ENCODE assay signal across 11 cellular contexts in the genomic region with DNA sequence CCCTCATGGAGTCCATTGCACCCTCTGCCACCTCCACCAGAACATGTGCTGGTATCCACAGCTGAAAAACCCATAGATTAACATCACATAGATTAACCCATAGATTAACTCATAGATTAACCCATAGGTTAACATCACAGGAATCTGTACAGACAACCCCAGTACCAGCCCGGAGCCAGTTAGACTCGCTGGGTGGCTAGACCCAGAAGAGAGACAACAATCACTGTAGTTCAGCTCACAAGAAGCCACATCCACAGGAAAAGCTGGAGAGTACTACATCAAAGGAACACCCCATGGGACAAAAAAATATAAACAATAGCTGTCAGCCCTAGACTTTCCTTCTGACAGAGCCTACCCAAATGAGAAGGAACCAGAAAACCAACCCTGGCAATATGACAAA. TPM values are rescaled to one million over a fixed set of nuclear protein-coding genes. Genes with fewer than 3 reads are reported as not detected.
DNase-seq lines count a peak whose midpoint lies in the region; ATAC-seq, FAIRE-seq and TF ChIP-seq lines count a peak whose summit lies in the region.
"Had no signal": no experiment of that assay in that cellular context is flagged by ENCODE, and none has a peak within 500 bp of the region (broad histone marks: within the 10 kb centered on the region; RNA-seq: fewer than 3 reads in every experiment).

No MANE protein-coding gene starts in this region.

- H3K27me3 Mint-ChIP-seq in activated T-cell treated with anti-CD3 and anti-CD28 coated beads, Interleukin-2, amount 50 U/mL, for 4 hours (ENCODE audit: low read depth) = no peaks in the 10 kb centered on the region
- peaks cover 12% of the 10 kb centered on the region for H3K27me3 Mint-ChIP-seq in WTC11 (ENCODE audit: low read depth)

- H3K27ac Mint-ChIP-seq in WTC11 = peak overlapping the region; percentile 21; the same call in 1 of the 2 replicates

- peaks cover 1% of the 10 kb centered on the region for H3K36me3 Mint-ChIP-seq in activated T-cell treated with anti-CD3 and anti-CD28 coated beads, Interleukin-2, amount 50 U/mL, for 4 hours (ENCODE audit: insufficient read depth)
- H3K36me3 Mint-ChIP-seq in WTC11 = peaks cover 5% of the 10 kb centered on the region; the same call in 1 of the 2 replicates

- 60 to 92% methylated on average over 1 to 2 of the region's 2 CpGs for whole genome bisulfite sequencing in gastroesophageal sphincter (ENCODE audit: low coverage in 1 of 2), 2 donors
- WGBS in stomach, 5 donors = 76 to 89% (median 87%) methylated on average over 2 of the region's 2 CpGs

- no peak for FAIRE-seq in D721Med (lab: Jason Lieb, UNC)

- H3K27me3 ChIP-seq in gastroesophageal sphincter (no peaks in the 10 kb centered on the region), stomach (no peaks in the 10 kb centered on the region)

- TF ChIP-seq CTCF in WTC11 (IDR thresholded peaks at IDR 0.05) (no peak), gastroesophageal sphincter (IDR thresholded peaks at IDR 0.05) (no peak), stomach (IDR thresholded peaks at IDR 0.05) (no peak), D721Med (IDR thresholded peaks at IDR 0.05; ENCODE audit: insufficient read depth, missing control alignments) (no peak)

- H3K27ac ChIP-seq in gastroesophageal sphincter = peak overlapping the region in 3 of 4 donors; percentile 76 to 82 (median 81)
- H3K27ac ChIP-seq in stomach = peak overlapping the region in 3 of 5 donors; percentile 82 to 88 (median 84)

- DNase-seq in activated T-cell treated with anti-CD3 and anti-CD28 coated beads, Interleukin-2, amount 50 U/mL, for 4 hours = no peak
- no peak for DNase-seq in activated T-cell treated with anti-CD3 and anti-CD28 coated beads, Interleukin-2, amount 50 U/mL, for 48 hours
- DNase-seq in WTC11 (ENCODE audit: low spot score) = no peak
- DNase-seq in stomach = no peak
- DNase-seq in globus pallidus (ENCODE audit: low spot score) = no peak
- DNase-seq in D721Med (ENCODE audit: insufficient read length, low spot score) = no peak
- DNase-seq: H7, NCI-H510A, SK-N-SH had no signal

- H3K36me3 ChIP-seq in gastroesophageal sphincter (no peaks in the 10 kb centered on the region), stomach (no peaks in the 10 kb centered on the region)

- intact Hi-C loops in stomach (cut with DNase I; ENCODE audit: low total_unique reads) = no loop called here

- TF ChIP-seq EP300 in gastroesophageal sphincter (IDR thresholded peaks at IDR 0.05) (no peak), stomach (IDR thresholded peaks at IDR 0.05) (no peak)

- CTCF ChIA-PET in WTC11 (lab: Charles Lee) = interaction anchor here (0.6 to 1.6 kb wide), 5 partner anchors 23 to 364 kb away, joined by 3 to 15 read pairs (median 5); no protein-coding TSS in a partner anchor

- peaks cover 7% of the 10 kb centered on the region for H3K9me3 Mint-ChIP-seq in activated T-cell treated with anti-CD3 and anti-CD28 coated beads, Interleukin-2, amount 50 U/mL, for 4 hours
- H3K9me3 Mint-ChIP-seq in WTC11 = peaks cover 10% of the 10 kb centered on the region

- H3K4me3 ChIP-seq in gastroesophageal sphincter = no peak overlapping the region
- H3K4me3 ChIP-seq in stomach = no peak overlapping the region

- no peaks in the 10 kb centered on the region for H3K9me3 ChIP-seq in gastroesophageal sphincter
- no peaks in the 10 kb centered on the region for H3K9me3 ChIP-seq in stomach
- H3K9me3 ChIP-seq: SK-N-SH had no signal

- peaks cover 0 to 50% (median 16%) of the 10 kb centered on the region in 3 donors for H3K4me1 ChIP-seq in gastroesophageal sphincter
- peaks cover 30 to 42% (median 34%) of the 10 kb centered on the region in 4 donors for H3K4me1 ChIP-seq in stomach

- peak overlapping the region; percentile 39 for H3K4me3 Mint-ChIP-seq in activated T-cell treated with anti-CD3 and anti-CD28 coated beads, Interleukin-2, amount 50 U/mL, for 4 hours
- no peak overlapping the region for H3K4me3 Mint-ChIP-seq in WTC11

- TF ChIP-seq POLR2A in gastroesophageal sphincter (IDR thresholded peaks at IDR 0.05) (no peak), stomach (IDR thresholded peaks at IDR 0.05) (no peak)

- H3K4me1 Mint-ChIP-seq in activated T-cell treated with anti-CD3 and anti-CD28 coated beads, Interleukin-2, amount 50 U/mL, for 4 hours (ENCODE audit: low read depth) = peaks cover 84% of the 10 kb centered on the region
- peaks cover 45% of the 10 kb centered on the region for H3K4me1 Mint-ChIP-seq in WTC11

- no peak for ATAC-seq in activated T-cell treated with anti-CD3 and anti-CD28 coated beads, Interleukin-2, amount 50 U/mL, for 4 hours
- ATAC-seq in WTC11 = no peak
- ATAC-seq in gastroesophageal sphincter = no peak
- no peak for ATAC-seq in GM18868 (IDR thresholded peaks at IDR 0.05; ENCODE audit: unreplicated experiment)

- POLR2A ChIA-PET in WTC11 (lab: Charles Lee) = interaction anchor here (1.1 to 1.2 kb wide), 2 partner anchors 49 to 111 kb away, joined by 3 to 4 read pairs; no protein-coding TSS in a partner anchor

TF ChIP-seq in WTC11, 78 proteins besides CTCF, POLR2A, EP300 and RAD21 (continues in another document):
- TF ChIP-seq, protein P1, sequence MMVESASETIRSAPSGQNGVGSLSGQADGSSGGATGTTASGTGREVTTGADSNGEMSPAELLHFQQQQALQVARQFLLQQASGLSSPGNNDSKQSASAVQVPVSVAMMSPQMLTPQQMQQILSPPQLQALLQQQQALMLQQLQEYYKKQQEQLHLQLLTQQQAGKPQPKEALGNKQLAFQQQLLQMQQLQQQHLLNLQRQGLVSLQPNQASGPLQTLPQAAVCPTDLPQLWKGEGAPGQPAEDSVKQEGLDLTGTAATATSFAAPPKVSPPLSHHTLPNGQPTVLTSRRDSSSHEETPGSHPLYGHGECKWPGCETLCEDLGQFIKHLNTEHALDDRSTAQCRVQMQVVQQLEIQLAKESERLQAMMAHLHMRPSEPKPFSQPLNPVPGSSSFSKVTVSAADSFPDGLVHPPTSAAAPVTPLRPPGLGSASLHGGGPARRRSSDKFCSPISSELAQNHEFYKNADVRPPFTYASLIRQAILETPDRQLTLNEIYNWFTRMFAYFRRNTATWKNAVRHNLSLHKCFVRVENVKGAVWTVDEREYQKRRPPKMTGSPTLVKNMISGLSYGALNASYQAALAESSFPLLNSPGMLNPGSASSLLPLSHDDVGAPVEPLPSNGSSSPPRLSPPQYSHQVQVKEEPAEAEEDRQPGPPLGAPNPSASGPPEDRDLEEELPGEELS (CRISPR knock-in tag; IDR thresholded peaks at IDR 0.05) = no peak
- TF ChIP-seq SP1 (CRISPR knock-in tag; conservative IDR thresholded peaks at IDR 0.05) = no peak
- TF ChIP-seq, protein P2, sequence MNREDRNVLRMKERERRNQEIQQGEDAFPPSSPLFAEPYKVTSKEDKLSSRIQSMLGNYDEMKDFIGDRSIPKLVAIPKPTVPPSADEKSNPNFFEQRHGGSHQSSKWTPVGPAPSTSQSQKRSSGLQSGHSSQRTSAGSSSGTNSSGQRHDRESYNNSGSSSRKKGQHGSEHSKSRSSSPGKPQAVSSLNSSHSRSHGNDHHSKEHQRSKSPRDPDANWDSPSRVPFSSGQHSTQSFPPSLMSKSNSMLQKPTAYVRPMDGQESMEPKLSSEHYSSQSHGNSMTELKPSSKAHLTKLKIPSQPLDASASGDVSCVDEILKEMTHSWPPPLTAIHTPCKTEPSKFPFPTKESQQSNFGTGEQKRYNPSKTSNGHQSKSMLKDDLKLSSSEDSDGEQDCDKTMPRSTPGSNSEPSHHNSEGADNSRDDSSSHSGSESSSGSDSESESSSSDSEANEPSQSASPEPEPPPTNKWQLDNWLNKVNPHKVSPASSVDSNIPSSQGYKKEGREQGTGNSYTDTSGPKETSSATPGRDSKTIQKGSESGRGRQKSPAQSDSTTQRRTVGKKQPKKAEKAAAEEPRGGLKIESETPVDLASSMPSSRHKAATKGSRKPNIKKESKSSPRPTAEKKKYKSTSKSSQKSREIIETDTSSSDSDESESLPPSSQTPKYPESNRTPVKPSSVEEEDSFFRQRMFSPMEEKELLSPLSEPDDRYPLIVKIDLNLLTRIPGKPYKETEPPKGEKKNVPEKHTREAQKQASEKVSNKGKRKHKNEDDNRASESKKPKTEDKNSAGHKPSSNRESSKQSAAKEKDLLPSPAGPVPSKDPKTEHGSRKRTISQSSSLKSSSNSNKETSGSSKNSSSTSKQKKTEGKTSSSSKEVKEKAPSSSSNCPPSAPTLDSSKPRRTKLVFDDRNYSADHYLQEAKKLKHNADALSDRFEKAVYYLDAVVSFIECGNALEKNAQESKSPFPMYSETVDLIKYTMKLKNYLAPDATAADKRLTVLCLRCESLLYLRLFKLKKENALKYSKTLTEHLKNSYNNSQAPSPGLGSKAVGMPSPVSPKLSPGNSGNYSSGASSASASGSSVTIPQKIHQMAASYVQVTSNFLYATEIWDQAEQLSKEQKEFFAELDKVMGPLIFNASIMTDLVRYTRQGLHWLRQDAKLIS (CRISPR knock-in tag; IDR thresholded peaks at IDR 0.05; ENCODE audit: borderline replicate concordance) = no peak
- TF ChIP-seq CREB1 (CRISPR knock-in tag; IDR thresholded peaks at IDR 0.05) = no peak
- no peak for TF ChIP-seq ZNF232 (CRISPR knock-in tag; IDR thresholded peaks at IDR 0.05)
- no peak for TF ChIP-seq MLX (CRISPR knock-in tag; IDR thresholded peaks at IDR 0.05)
- no peak for TF ChIP-seq ZNF317 (CRISPR knock-in tag; IDR thresholded peaks at IDR 0.05; ENCODE audit: borderline replicate concordance, low read depth)
- TF ChIP-seq NFATC4 (CRISPR knock-in tag; IDR thresholded peaks at IDR 0.05) = no peak

RNA-seq across cellular contexts. Expression of gene SERPINB9, which starts 25.1 kb away (rescaled TPM):
- 10 to 100 TPM; 41.0 to 48.0 (median 42.4) TPM for total RNA-seq in activated T-cell treated with anti-CD3 and anti-CD28 coated beads, Interleukin-2, amount 50 U/mL, for 4 hours
- 39.5 to 43.7 TPM (median 41.6 TPM) in 3 replicates for total RNA-seq in WTC11 (2021)
- 10 to 100 TPM in 1 of 4 donors, 1 to 10 TPM in 3; 5.9 to 16.6 (median 8.0) TPM for total RNA-seq in gastroesophageal sphincter
- total RNA-seq in stomach = 1 to 10 TPM in 3 of 5 donors, under 1 TPM in 1, not detected in 1; 0.58 to 9.4 (median 2.8) TPM
- polyA plus RNA-seq in stomach = 1 to 10 TPM; 2.0 to 3.5 (median 2.1) TPM

RNA-seq across cellular contexts. Expression of gene SERPINB1, which starts 36.3 kb away (rescaled TPM):
- total RNA-seq in activated T-cell treated with anti-CD3 and anti-CD28 coated beads, Interleukin-2, amount 50 U/mL, for 4 hours = 10 to 100 TPM; 16.7 to 19.3 (median 18.0) TPM
- total RNA-seq in WTC11 (2021) = 14.8 to 21.1 TPM (median 16.9 TPM) in 3 replicates
- total RNA-seq in gastroesophageal sphincter = 10 to 100 TPM; 24.8 to 79.0 (median 45.4) TPM
- 100 to 1,000 TPM in 1 of 5 donors, 10 to 100 TPM in 4; 10.3 to 122 (median 18.7) TPM for total RNA-seq in stomach
- 100 to 1,000 TPM; 126 to 146 (median 129) TPM for polyA plus RNA-seq in stomach
